2 cellular contexts compared by ENCODE assay signal in genomic region chr1:175050992-175051391, GRCh38.
TF ChIP-seq lines count a peak whose summit lies in the region.

No MANE protein-coding gene starts in this region.

TF ChIP-seq in GM12878, 131 proteins besides CTCF, POLR2A, EP300 and RAD21:
- TF ChIP-seq PAX5 (IDR thresholded peaks at IDR 0.05; ENCODE audit: borderline replicate concordance, low read depth, low read length) (no peak), NR2C2 (IDR thresholded peaks at IDR 0.05; ENCODE audit: borderline replicate concordance, control insufficient read depth, insufficient read length, low read depth) (no peak), YY1 (IDR thresholded peaks at IDR 0.05; ENCODE audit: low read depth, low read length) (no peak), BCL11A (IDR thresholded peaks at IDR 0.05; ENCODE audit: low read depth, low read length) (no peak), TARDBP (IDR thresholded peaks at IDR 0.05; ENCODE audit: borderline replicate concordance) (no peak), EGR1 (IDR thresholded peaks at IDR 0.05; ENCODE audit: borderline replicate concordance in 1 of 2, low read depth in 2 of 2, low read length in 2 of 2) (no peak), POLR2AphosphoS5 (IDR thresholded peaks at IDR 0.05; ENCODE audit: low read length) (no peak), NRF1 (conservative IDR thresholded peaks at IDR 0.05; ENCODE audit: low read depth, low read length) (no peak), ZBTB4 (CRISPR knock-in tag; IDR thresholded peaks at IDR 0.05) (no peak), BCLAF1 (IDR thresholded peaks at IDR 0.05) (no peak), STAT3 (IDR thresholded peaks at IDR 0.05; ENCODE audit: low read depth, low read length) (no peak), REST (IDR thresholded peaks at IDR 0.05; ENCODE audit: low read depth, low read length) (no peak), HDAC2 (IDR thresholded peaks at IDR 0.05) (no peak), ZNF622 (IDR thresholded peaks at IDR 0.05) (no peak), PAX8 (IDR thresholded peaks at IDR 0.05) (no peak)

TF ChIP-seq in HepG2, 621 proteins besides CTCF, POLR2A, EP300 and RAD21:
- 0 out of 2 replicates have a peak, but pooled peaks have one; percentile 16 for TF ChIP-seq CEBPG (CRISPR knock-in tag; IDR thresholded peaks at IDR 0.05)
- TF ChIP-seq ZHX2 (IDR thresholded peaks at IDR 0.05; ENCODE audit: low read depth), result no peak
- TF ChIP-seq ZHX2 (CRISPR knock-in tag; IDR thresholded peaks at IDR 0.05; ENCODE audit: borderline replicate concordance), result no peak
- TF ChIP-seq CEBPB (IDR thresholded peaks at IDR 0.05; ENCODE audit: borderline replicate concordance, low read depth, low read length), result peak; percentile 71
